ENCODE assay signal across 9 cellular contexts in genomic region chr6:135088232-135088760, GRCh38. TPM values are rescaled to one million over a fixed set of nuclear protein-coding genes. Genes with fewer than 3 reads are reported as not detected.
DNase-seq lines count a peak whose midpoint lies in the region; ATAC-seq, FAIRE-seq and TF ChIP-seq lines count a peak whose summit lies in the region.
"Had no signal": no experiment of that assay in that cellular context is flagged by ENCODE, and none has a peak within 500 bp of the region (broad histone marks: within the 10 kb centered on the region; RNA-seq: fewer than 3 reads in every experiment).

No MANE protein-coding gene starts in this region.

- ATAC-seq in GM18511 (IDR thresholded peaks at IDR 0.05; ENCODE audit: unreplicated experiment), result peak; percentile 2
- no peak for ATAC-seq in GM23338
- ATAC-seq in HepG2, result peak; percentile 42
- no peak for ATAC-seq in HG02678 (IDR thresholded peaks at IDR 0.05; ENCODE audit: unreplicated experiment)
- no peak for ATAC-seq in HG03469 (IDR thresholded peaks at IDR 0.05; ENCODE audit: unreplicated experiment)

- no peak for TF ChIP-seq CTCF in GM23338 (conservative IDR thresholded peaks at IDR 0.05; ENCODE audit: low read depth in 2 of 2)
- no peak for TF ChIP-seq CTCF in HepG2 (CRISPR knock-in tag; IDR thresholded peaks at IDR 0.05)

- in situ Hi-C loops in HepG2 (cut with HindIII; ENCODE audit: extremely low pct_ligation_motif_present, low pct_unique_long_range_greater_than_20kb), result no loop called here

- POLR2A ChIA-PET in HepG2 (lab: Yijun Ruan, JAX), result no interaction called here

- H2AFZ ChIP-seq in GM23338 (peak overlapping the region; percentile 43; the same call in 1 of the 2 replicates), HepG2 (ENCODE audit: low read length) (no peak overlapping the region)

- H3K36me3 Mint-ChIP-seq in GM23338 (ENCODE audit: low read depth), result no peaks in the 10 kb centered on the region

- no TSS peak for BruUV-seq in HepG2 (replicated peaks; lab: Mats Ljungman, UMichigan)

- CTCF ChIA-PET in HepG2 (lab: Yijun Ruan, JAX; ENCODE audit: low intra/inter-chr PET ratio, low total read pairs), result no interaction called here

- no peaks in the 10 kb centered on the region for H3F3A ChIP-seq in GM23338 (replicated peaks; ENCODE audit: low read depth)

- H3K27ac ChIP-seq in GM23338 (ENCODE audit: low read depth) (no peak overlapping the region), HepG2 (ENCODE audit: extremely low read length, insufficient read depth, low read length) (no peak overlapping the region)

- no peak for TF ChIP-seq EP300 in HepG2 (IDR thresholded peaks at IDR 0.05; ENCODE audit: low read depth in 2 of 2, low read length in 2 of 2)
- no peak for TF ChIP-seq EP300 in HepG2 (CRISPR knock-in tag; IDR thresholded peaks at IDR 0.05; ENCODE audit: borderline replicate concordance)

- H3K9ac ChIP-seq in HepG2 (ENCODE audit: insufficient read depth, low read depth, low read length), result no peak overlapping the region

- no peaks in the 10 kb centered on the region for H3K9me2 ChIP-seq in GM23338 (ENCODE audit: insufficient read depth)

- H3K27me3 ChIP-seq in GM23338 (ENCODE audit: insufficient read depth), result no peaks in the 10 kb centered on the region
- H3K27me3 ChIP-seq in HepG2 (ENCODE audit: control insufficient read depth in 1 of 2, insufficient read depth in 2 of 2, low read length in 2 of 2), result no peaks in the 10 kb centered on the region; a peak in 1 of 5 replicates

- intact Hi-C loops in HepG2 (cut with micrococcal nuclease; ENCODE audit: unreplicated experiment), result no loop called here

- DNase-seq in GM23338 (ENCODE audit: low spot score), result no peak
- peak; percentile 23 for DNase-seq in MV-4-11 (lab: John Stamatoyannopoulos, UW)
- no peak for DNase-seq in HepG2 (ENCODE audit: low spot score)
- no peak for DNase-seq in cerebellar nuclear complex (lab: John Stamatoyannopoulos, UW)
- DNase-seq in OCI-M2 (lab: John Stamatoyannopoulos, UW; ENCODE audit: unreplicated experiment), result no peak
- DNase-seq: DMS79 treated with DMSO at 0.1 percent for 48 hours had no signal

- no peak for TF ChIP-seq POLR2A in HepG2 (IDR thresholded peaks at IDR 0.05; ENCODE audit: insufficient read depth in 1 of 2, low read depth in 2 of 2, low read length in 2 of 2)

- WGBS in HepG2 (ENCODE audit: low lambda C conversion rate), result 81% methylated on average over 2 of the region's 2 CpGs

- H3K27ac Mint-ChIP-seq in GM23338, result no peak overlapping the region

- TF ChIP-seq RAD21 in HepG2 (CRISPR knock-in tag; IDR thresholded peaks at IDR 0.05), result no peak

- peaks cover 6% of the 10 kb centered on the region; the same call in 2 of the 3 replicates for H3K4me1 Mint-ChIP-seq in GM23338

- no peaks in the 10 kb centered on the region for H3K79me2 ChIP-seq in GM23338 (replicated peaks; ENCODE audit: insufficient read depth)
- no peaks in the 10 kb centered on the region for H3K79me2 ChIP-seq in HepG2 (ENCODE audit: insufficient read depth, low read length)

- H3K27me3 Mint-ChIP-seq in GM23338 (ENCODE audit: insufficient read depth, low read depth, poor library complexity), result no peaks in the 10 kb centered on the region

- H3K4me2 ChIP-seq in GM23338 (no peak overlapping the region), HepG2 (ENCODE audit: low read depth, low read length) (peak overlapping the region; percentile 19; the same call in 1 of the 2 replicates)

- H3K36me3 ChIP-seq in GM23338 (ENCODE audit: insufficient read depth) (no peaks in the 10 kb centered on the region), HepG2 (replicated peaks in 1 of 2; ENCODE audit: control insufficient read depth in 1 of 2, insufficient read depth in 2 of 2, low read length in 2 of 2) (no peaks in the 10 kb centered on the region)

- H3K4me1 ChIP-seq in GM23338 (ENCODE audit: insufficient read depth), result peaks cover 4% of the 10 kb centered on the region; the same call in 1 of the 2 replicates
- 0 out of 2 replicates have a peak, but pooled peaks cover 6% of the 10 kb centered on the region for H3K4me1 ChIP-seq in HepG2 (ENCODE audit: insufficient read depth, low read length)

- no peak overlapping the region for H3K4me3 Mint-ChIP-seq in GM23338

- no peaks in the 10 kb centered on the region for H3K9me3 Mint-ChIP-seq in GM23338

- H3K9me3 ChIP-seq in HepG2 (ENCODE audit: low read length), result no peaks in the 10 kb centered on the region

- FAIRE-seq in HepG2 (lab: Jason Lieb, UNC), result no peak

- H3K4me3 ChIP-seq in GM23338, result no peak overlapping the region
- H3K4me3 ChIP-seq in HepG2 (replicated peaks in 1 of 3; ENCODE audit: insufficient read depth in 1 of 3, low read depth in 2 of 3, low read length in 3 of 3), result no peak overlapping the region

- H4K20me1 ChIP-seq in GM23338 (replicated peaks; ENCODE audit: insufficient read depth) (no peaks in the 10 kb centered on the region), HepG2 (ENCODE audit: insufficient read depth, low read length) (no peaks in the 10 kb centered on the region)

TF ChIP-seq in GM23338, 12 proteins besides CTCF, POLR2A, EP300 and RAD21:
- no peak for TF ChIP-seq ETS1 (IDR thresholded peaks at IDR 0.05)
- no peak for TF ChIP-seq EZH2phosphoT487 (IDR thresholded peaks at IDR 0.05; ENCODE audit: unreplicated experiment)
- no peak for TF ChIP-seq NANOG (IDR thresholded peaks at IDR 0.05; ENCODE audit: borderline replicate concordance)
- TF ChIP-seq JUNB (IDR thresholded peaks at IDR 0.05; ENCODE audit: unreplicated experiment), result no peak
- no peak for TF ChIP-seq EZH2 (IDR thresholded peaks at IDR 0.05; ENCODE audit: low read depth, unreplicated experiment)
- no peak for TF ChIP-seq STAT1 (IDR thresholded peaks at IDR 0.05; ENCODE audit: unreplicated experiment)
- no peak for TF ChIP-seq ZNF114 (CRISPR knock-in tag; IDR thresholded peaks at IDR 0.05)

TF ChIP-seq in HepG2, 621 proteins besides CTCF, POLR2A, EP300 and RAD21:
- TF ChIP-seq MBD4 (IDR thresholded peaks at IDR 0.05; ENCODE audit: borderline replicate concordance, low read length), result no peak
- TF ChIP-seq ZBTB37 (CRISPR knock-in tag; IDR thresholded peaks at IDR 0.05), result 0 out of 2 replicates have a peak, but pooled peaks have one; percentile 44
- 0 out of 2 replicates have a peak, but pooled peaks have one; percentile 29 for TF ChIP-seq ZNF20 (CRISPR knock-in tag; IDR thresholded peaks at IDR 0.05)

RNA-seq across cellular contexts. Expression of gene HBS1L, which starts 33.7 kb away (rescaled TPM):
- 87.5 and 94.1 TPM in 2 replicates for total RNA-seq in GM23338 (2014; rRNA removed; shearing (Covaris generic))
- polyA plus RNA-seq in GM23338 (2016; fragmentation: Nextera tagmentation; extraction: Ambion mirVana), result 53.5 and 59.9 TPM in 2 replicates
- 138 and 222 TPM in 2 replicates for total RNA-seq in HepG2 (2016; rRNA removed; fragmentation: Illumina TruSeq; extraction: Trizol)
- 36.1 and 37.3 TPM in 2 replicates for total RNA-seq in HepG2 (2016; cell fraction: cytosol; rRNA removed; fragmentation: Illumina TruSeq; extraction: Trizol; ENCODE audit: low read depth)
- 138 and 235 TPM in 2 replicates for total RNA-seq in HepG2 (2016; cell fraction: insoluble cytoplasmic fraction; rRNA removed; fragmentation: Illumina TruSeq; extraction: Trizol)
- 62.1 and 65.5 TPM in 2 replicates for total RNA-seq in HepG2 (2016; cell fraction: membrane; rRNA removed; fragmentation: Illumina TruSeq; extraction: Trizol)
- 87.5 and 92.8 TPM in 2 replicates for total RNA-seq in HepG2 (2016; cell fraction: nucleus; rRNA removed; fragmentation: Illumina TruSeq; extraction: Trizol)
- 33.6 and 44.1 TPM in 2 replicates for polyA plus RNA-seq in HepG2 (2011; rRNA removed)
- polyA plus RNA-seq in HepG2 (2011; cell fraction: cytosol; rRNA removed), result 19.1 and 28.9 TPM in 2 replicates
- polyA plus RNA-seq in HepG2 (2011; cell fraction: nucleus; rRNA removed), result 13.8 and 19.0 TPM in 2 replicates
- 54.5 and 55.2 TPM in 2 replicates for polyA plus RNA-seq in HepG2 (2012)
- 6.9 and 8.3 TPM in 2 replicates for polyA plus RNA-seq in HepG2 (2016; cell fraction: cytosol; fragmentation: Illumina TruSeq; extraction: Trizol; ENCODE audit: low read depth)
- 137 and 159 TPM in 2 replicates for polyA plus RNA-seq in HepG2 (2016; cell fraction: insoluble cytoplasmic fraction; fragmentation: Illumina TruSeq; extraction: Trizol; ENCODE audit: low read depth)
- polyA plus RNA-seq in HepG2 (2016; cell fraction: membrane; fragmentation: Illumina TruSeq; extraction: Trizol; ENCODE audit: low read depth), result 19.7 and 20.8 TPM in 2 replicates
- polyA plus RNA-seq in HepG2 (2016; cell fraction: nucleus; fragmentation: Illumina TruSeq; extraction: Trizol; ENCODE audit: insufficient read depth, low read depth), result 54.7 and 61.1 TPM in 2 replicates
- 30.9 and 38.9 TPM in 2 replicates for polyA minus RNA-seq in HepG2 (2011; rRNA and poly(A)+ RNA removed; ENCODE audit: low replicate concordance)
- 39.6 and 42.2 TPM in 2 replicates for polyA minus RNA-seq in HepG2 (2011; cell fraction: cytosol; rRNA and poly(A)+ RNA removed)
- 115 and 120 TPM in 2 replicates for polyA minus RNA-seq in HepG2 (2011; cell fraction: nucleus; rRNA and poly(A)+ RNA removed)

Comparison
In these comparisons a context has a peak if more than half of its experiments do, and no peak if none do; other contexts are left out.
1. ATAC-seq: peak in GM18511 (single experiment) and HepG2 (single experiment); none in GM23338 (single experiment), HG02678 (single experiment) and HG03469 (single experiment).